Comparison of ENCODE assay signal across 9 cellular contexts in genomic region chr19:12260236-12260635, GRCh38.
"Had no signal": no experiment of that assay in that cellular context is flagged by ENCODE, and none has a peak within 500 bp of the region (broad histone marks: within the 10 kb centered on the region; RNA-seq: fewer than 3 reads in every experiment).

No MANE protein-coding gene starts in this region.

- H3K36me3 ChIP-seq: HAP-1 had no signal

- FAIRE-seq: HepG2 had no signal

- H3K27ac ChIP-seq: GM23248, HL-60 had no signal

- H2AFZ ChIP-seq: GM23248 had no signal

- H3K4me1 ChIP-seq: HAP-1 had no signal

- H3K9ac ChIP-seq: GM23248 had no signal

- H3K4me3 ChIP-seq: GM23248, HAP-1 had no signal

- H3K27me3 Mint-ChIP-seq: IgD-negative memory B cell had no signal

- ATAC-seq: HCT116, HepG2 had no signal

- DNase-seq: GM23248, GOT3, H7, HFFc6 had no signal

- H3K4me3 Mint-ChIP-seq: HFFc6 had no signal

- H3K27ac Mint-ChIP-seq: HFFc6, IgD-negative memory B cell had no signal
